ENCODE assay signal across 1 cellular context in the genomic region with DNA sequence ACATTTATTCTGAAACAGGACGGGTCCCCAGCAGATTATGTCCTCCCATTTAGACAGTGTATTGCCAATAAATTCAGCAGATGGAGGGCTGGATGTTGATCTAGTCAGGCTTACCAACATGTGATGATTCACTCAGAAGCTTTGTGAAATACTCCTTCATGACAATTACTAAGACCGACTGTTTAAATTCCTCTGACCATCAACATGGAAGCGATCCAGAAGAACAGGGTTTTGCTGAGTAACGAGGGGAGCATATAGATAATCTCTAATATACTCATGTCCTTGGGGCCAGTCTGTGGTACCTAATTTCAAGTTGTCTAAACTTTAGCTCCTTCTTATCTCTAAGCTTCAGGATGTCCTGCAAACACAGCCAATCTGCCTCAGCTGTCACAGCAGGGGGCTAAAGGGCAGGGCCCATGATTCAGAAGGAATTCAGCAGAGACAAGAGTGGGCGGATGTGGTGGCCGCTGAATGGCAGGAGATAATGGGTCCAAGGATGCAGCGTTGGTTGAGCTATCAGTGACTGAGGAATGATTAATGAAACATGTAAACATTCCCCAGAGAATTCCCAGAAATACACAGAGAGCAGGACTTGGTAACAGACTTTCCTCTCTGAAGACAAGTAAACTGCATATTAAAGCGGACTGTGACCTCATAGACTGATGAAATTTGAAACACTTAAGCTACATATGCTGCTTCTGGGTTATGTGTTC.
A peak's percentile ranks its signal among the peaks of the same experiment; 100 is the strongest.
TF ChIP-seq lines count a peak whose summit lies in the region.

No MANE protein-coding gene starts in this region.

TF ChIP-seq in HepG2, 621 proteins besides CTCF, POLR2A, EP300 and RAD21 (continued from another document and continues in another):
- TF ChIP-seq, protein P1, sequence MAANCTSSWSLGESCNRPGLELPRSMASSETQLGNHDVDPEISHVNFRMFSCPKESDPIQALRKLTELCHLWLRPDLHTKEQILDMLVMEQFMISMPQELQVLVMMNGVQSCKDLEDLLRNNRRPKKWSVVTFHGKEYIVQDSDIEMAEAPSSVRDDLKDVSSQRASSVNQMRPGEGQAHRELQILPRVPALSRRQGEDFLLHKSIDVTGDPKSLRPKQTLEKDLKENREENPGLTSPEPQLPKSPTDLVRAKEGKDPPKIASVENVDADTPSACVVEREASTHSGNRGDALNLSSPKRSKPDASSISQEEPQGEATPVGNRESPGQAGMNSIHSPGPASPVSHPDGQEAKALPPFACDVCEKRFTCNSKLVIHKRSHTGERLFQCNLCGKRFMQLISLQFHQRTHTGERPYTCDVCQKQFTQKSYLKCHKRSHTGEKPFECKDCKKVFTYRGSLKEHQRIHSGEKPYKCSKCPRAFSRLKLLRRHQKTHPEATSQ (CRISPR knock-in tag; IDR thresholded peaks at IDR 0.05; ENCODE audit: borderline replicate concordance), result peak; percentile 62; the same call in 1 of the 2 replicates
- TF ChIP-seq PAX8 (CRISPR knock-in tag; IDR thresholded peaks at IDR 0.05; ENCODE audit: borderline replicate concordance), result no peak
- TF ChIP-seq MIXL1 (CRISPR knock-in tag; IDR thresholded peaks at IDR 0.05), result peak; percentile 88
- TF ChIP-seq ZFP1 (CRISPR knock-in tag; IDR thresholded peaks at IDR 0.05), result peak; percentile 86
- peak; percentile 96 for TF ChIP-seq HOXA5 (CRISPR knock-in tag; IDR thresholded peaks at IDR 0.05)
- TF ChIP-seq, protein P2, sequence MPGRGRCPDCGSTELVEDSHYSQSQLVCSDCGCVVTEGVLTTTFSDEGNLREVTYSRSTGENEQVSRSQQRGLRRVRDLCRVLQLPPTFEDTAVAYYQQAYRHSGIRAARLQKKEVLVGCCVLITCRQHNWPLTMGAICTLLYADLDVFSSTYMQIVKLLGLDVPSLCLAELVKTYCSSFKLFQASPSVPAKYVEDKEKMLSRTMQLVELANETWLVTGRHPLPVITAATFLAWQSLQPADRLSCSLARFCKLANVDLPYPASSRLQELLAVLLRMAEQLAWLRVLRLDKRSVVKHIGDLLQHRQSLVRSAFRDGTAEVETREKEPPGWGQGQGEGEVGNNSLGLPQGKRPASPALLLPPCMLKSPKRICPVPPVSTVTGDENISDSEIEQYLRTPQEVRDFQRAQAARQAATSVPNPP (CRISPR knock-in tag; IDR thresholded peaks at IDR 0.05), result no peak; the same call in 1 of the 2 replicates
- TF ChIP-seq, protein P3, sequence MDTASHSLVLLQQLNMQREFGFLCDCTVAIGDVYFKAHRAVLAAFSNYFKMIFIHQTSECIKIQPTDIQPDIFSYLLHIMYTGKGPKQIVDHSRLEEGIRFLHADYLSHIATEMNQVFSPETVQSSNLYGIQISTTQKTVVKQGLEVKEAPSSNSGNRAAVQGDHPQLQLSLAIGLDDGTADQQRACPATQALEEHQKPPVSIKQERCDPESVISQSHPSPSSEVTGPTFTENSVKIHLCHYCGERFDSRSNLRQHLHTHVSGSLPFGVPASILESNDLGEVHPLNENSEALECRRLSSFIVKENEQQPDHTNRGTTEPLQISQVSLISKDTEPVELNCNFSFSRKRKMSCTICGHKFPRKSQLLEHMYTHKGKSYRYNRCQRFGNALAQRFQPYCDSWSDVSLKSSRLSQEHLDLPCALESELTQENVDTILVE (CRISPR knock-in tag; IDR thresholded peaks at IDR 0.05), result peak; percentile 51; the same call in 1 of the 2 replicates
- TF ChIP-seq ZNF3 (CRISPR knock-in tag; IDR thresholded peaks at IDR 0.05), result peak; percentile 96
- TF ChIP-seq, protein P4, sequence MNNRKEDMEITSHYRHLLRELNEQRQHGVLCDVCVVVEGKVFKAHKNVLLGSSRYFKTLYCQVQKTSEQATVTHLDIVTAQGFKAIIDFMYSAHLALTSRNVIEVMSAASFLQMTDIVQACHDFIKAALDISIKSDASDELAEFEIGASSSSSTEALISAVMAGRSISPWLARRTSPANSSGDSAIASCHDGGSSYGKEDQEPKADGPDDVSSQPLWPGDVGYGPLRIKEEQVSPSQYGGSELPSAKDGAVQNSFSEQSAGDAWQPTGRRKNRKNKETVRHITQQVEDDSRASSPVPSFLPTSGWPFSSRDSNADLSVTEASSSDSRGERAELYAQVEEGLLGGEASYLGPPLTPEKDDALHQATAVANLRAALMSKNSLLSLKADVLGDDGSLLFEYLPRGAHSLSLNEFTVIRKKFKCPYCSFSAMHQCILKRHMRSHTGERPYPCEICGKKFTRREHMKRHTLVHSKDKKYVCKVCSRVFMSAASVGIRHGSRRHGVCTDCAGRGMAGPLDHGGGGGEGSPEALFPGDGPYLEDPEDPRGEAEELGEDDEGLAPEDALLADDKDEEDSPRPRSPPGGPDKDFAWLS (CRISPR knock-in tag; IDR thresholded peaks at IDR 0.05; ENCODE audit: borderline replicate concordance), result no peak
- TF ChIP-seq MED13 (CRISPR knock-in tag; IDR thresholded peaks at IDR 0.05), result peak; percentile 80; the same call in 1 of the 2 replicates
- TF ChIP-seq, protein P5, sequence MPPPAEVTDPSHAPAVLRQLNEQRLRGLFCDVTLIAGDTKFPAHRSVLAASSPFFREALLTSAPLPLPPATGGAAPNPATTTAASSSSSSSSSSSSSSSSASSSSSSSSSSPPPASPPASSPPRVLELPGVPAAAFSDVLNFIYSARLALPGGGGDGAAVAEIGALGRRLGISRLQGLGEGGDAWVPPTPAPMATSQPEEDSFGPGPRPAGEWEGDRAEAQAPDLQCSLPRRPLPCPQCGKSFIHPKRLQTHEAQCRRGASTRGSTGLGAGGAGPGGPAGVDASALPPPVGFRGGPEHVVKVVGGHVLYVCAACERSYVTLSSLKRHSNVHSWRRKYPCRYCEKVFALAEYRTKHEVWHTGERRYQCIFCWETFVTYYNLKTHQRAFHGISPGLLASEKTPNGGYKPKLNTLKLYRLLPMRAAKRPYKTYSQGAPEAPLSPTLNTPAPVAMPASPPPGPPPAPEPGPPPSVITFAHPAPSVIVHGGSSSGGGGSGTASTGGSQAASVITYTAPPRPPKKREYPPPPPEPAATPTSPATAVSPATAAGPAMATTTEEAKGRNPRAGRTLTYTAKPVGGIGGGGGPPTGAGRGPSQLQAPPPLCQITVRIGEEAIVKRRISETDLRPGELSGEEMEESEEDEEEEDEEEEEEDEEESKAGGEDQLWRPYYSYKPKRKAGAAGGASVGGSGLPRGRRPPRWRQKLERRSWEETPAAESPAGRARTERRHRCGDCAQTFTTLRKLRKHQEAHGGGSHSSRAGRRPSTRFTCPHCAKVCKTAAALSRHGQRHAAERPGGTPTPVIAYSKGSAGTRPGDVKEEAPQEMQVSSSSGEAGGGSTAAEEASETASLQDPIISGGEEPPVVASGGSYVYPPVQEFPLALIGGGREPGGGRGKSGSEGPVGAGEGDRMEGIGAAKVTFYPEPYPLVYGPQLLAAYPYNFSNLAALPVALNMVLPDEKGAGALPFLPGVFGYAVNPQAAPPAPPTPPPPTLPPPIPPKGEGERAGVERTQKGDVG (CRISPR knock-in tag; IDR thresholded peaks at IDR 0.05; ENCODE audit: borderline replicate concordance), result no peak
- TF ChIP-seq SP2 (CRISPR knock-in tag; IDR thresholded peaks at IDR 0.05), result no peak
- TF ChIP-seq NFE2 (CRISPR knock-in tag; IDR thresholded peaks at IDR 0.05), result no peak
- no peak for TF ChIP-seq CBX1 (IDR thresholded peaks at IDR 0.05; ENCODE audit: low read depth)
- no peak for TF ChIP-seq POLR2AphosphoS2 (IDR thresholded peaks at IDR 0.05; ENCODE audit: low read depth, low read length)
- no peak for TF ChIP-seq ZSCAN20 (CRISPR knock-in tag; IDR thresholded peaks at IDR 0.05; ENCODE audit: borderline replicate concordance)
- peak; percentile 84 for TF ChIP-seq ZNF331 (CRISPR knock-in tag; IDR thresholded peaks at IDR 0.05)
- TF ChIP-seq, protein P6, sequence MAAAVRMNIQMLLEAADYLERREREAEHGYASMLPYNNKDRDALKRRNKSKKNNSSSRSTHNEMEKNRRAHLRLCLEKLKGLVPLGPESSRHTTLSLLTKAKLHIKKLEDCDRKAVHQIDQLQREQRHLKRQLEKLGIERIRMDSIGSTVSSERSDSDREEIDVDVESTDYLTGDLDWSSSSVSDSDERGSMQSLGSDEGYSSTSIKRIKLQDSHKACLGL (CRISPR knock-in tag; IDR thresholded peaks at IDR 0.05), result no peak
- TF ChIP-seq ZNF713 (CRISPR knock-in tag; IDR thresholded peaks at IDR 0.05), result no peak
- TF ChIP-seq ZNF772 (CRISPR knock-in tag; IDR thresholded peaks at IDR 0.05), result no peak; the same call in 1 of the 2 replicates
- no peak for TF ChIP-seq SIN3B (IDR thresholded peaks at IDR 0.05; ENCODE audit: low read length)
- TF ChIP-seq, protein P7, sequence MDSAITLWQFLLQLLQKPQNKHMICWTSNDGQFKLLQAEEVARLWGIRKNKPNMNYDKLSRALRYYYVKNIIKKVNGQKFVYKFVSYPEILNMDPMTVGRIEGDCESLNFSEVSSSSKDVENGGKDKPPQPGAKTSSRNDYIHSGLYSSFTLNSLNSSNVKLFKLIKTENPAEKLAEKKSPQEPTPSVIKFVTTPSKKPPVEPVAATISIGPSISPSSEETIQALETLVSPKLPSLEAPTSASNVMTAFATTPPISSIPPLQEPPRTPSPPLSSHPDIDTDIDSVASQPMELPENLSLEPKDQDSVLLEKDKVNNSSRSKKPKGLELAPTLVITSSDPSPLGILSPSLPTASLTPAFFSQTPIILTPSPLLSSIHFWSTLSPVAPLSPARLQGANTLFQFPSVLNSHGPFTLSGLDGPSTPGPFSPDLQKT (CRISPR knock-in tag; IDR thresholded peaks at IDR 0.05; ENCODE audit: borderline replicate concordance), result no peak
- peak; percentile 88 for TF ChIP-seq NFKBIZ (CRISPR knock-in tag; IDR thresholded peaks at IDR 0.05)
- TF ChIP-seq, protein P8, sequence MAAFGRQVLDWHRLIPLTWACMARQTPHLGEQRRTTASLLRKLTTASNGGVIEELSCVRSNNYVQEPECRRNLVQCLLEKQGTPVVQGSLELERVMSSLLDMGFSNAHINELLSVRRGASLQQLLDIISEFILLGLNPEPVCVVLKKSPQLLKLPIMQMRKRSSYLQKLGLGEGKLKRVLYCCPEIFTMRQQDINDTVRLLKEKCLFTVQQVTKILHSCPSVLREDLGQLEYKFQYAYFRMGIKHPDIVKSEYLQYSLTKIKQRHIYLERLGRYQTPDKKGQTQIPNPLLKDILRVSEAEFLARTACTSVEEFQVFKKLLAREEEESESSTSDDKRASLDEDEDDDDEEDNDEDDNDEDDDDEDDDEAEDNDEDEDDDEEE (CRISPR knock-in tag; IDR thresholded peaks at IDR 0.05), result no peak
- no peak for TF ChIP-seq ZZZ3 (CRISPR knock-in tag; IDR thresholded peaks at IDR 0.05; ENCODE audit: borderline replicate concordance)
- no peak; the same call in 1 of the 2 replicates for TF ChIP-seq HIVEP1 (CRISPR knock-in tag; IDR thresholded peaks at IDR 0.05)
- TF ChIP-seq ZNF530 (CRISPR knock-in tag; IDR thresholded peaks at IDR 0.05; ENCODE audit: low read depth), result no peak
- peak; percentile 84 for TF ChIP-seq KAT8 (CRISPR knock-in tag; IDR thresholded peaks at IDR 0.05)
- TF ChIP-seq, protein P9, sequence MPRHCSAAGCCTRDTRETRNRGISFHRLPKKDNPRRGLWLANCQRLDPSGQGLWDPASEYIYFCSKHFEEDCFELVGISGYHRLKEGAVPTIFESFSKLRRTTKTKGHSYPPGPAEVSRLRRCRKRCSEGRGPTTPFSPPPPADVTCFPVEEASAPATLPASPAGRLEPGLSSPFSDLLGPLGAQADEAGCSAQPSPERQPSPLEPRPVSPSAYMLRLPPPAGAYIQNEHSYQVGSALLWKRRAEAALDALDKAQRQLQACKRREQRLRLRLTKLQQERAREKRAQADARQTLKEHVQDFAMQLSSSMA (CRISPR knock-in tag; IDR thresholded peaks at IDR 0.05), result no peak
- no peak for TF ChIP-seq ZNF549 (CRISPR knock-in tag; IDR thresholded peaks at IDR 0.05)
- TF ChIP-seq IKZF4 (CRISPR knock-in tag; IDR thresholded peaks at IDR 0.05; ENCODE audit: borderline replicate concordance, low read depth, not compliant biosample characterization), result no peak
- no peak for TF ChIP-seq KAT2B (IDR thresholded peaks at IDR 0.05; ENCODE audit: borderline replicate concordance, low read depth, low read length)
- 0 out of 2 replicates have a peak, but pooled peaks have one; percentile 37 for TF ChIP-seq ZFY (CRISPR knock-in tag; IDR thresholded peaks at IDR 0.05)
- peak; percentile 93 for TF ChIP-seq FOXA3 (CRISPR knock-in tag; IDR thresholded peaks at IDR 0.05)
- TF ChIP-seq, protein P10, sequence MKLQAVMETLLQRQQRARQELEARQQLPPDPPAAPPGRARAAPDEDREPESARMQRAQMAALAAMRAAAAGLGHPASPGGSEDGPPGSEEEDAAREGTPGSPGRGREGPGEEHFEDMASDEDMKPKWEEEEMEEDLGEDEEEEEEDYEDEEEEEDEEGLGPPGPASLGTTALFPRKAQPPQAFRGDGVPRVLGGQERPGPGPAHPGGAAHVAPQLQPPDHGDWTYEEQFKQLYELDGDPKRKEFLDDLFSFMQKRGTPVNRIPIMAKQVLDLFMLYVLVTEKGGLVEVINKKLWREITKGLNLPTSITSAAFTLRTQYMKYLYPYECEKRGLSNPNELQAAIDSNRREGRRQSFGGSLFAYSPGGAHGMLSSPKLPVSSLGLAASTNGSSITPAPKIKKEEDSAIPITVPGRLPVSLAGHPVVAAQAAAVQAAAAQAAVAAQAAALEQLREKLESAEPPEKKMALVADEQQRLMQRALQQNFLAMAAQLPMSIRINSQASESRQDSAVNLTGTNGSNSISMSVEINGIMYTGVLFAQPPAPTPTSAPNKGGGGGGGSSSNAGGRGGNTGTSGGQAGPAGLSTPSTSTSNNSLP (IDR thresholded peaks at IDR 0.05; ENCODE audit: low read depth, low read length), result peak; percentile 94
- TF ChIP-seq, protein P11, sequence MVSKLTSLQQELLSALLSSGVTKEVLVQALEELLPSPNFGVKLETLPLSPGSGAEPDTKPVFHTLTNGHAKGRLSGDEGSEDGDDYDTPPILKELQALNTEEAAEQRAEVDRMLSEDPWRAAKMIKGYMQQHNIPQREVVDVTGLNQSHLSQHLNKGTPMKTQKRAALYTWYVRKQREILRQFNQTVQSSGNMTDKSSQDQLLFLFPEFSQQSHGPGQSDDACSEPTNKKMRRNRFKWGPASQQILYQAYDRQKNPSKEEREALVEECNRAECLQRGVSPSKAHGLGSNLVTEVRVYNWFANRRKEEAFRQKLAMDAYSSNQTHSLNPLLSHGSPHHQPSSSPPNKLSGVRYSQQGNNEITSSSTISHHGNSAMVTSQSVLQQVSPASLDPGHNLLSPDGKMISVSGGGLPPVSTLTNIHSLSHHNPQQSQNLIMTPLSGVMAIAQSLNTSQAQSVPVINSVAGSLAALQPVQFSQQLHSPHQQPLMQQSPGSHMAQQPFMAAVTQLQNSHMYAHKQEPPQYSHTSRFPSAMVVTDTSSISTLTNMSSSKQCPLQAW (CRISPR knock-in tag; IDR thresholded peaks at IDR 0.05), result peak; percentile 95
- TF ChIP-seq CHD2 (IDR thresholded peaks at IDR 0.05; ENCODE audit: low read depth, low read length), result no peak
- TF ChIP-seq ZNF570 (CRISPR knock-in tag; IDR thresholded peaks at IDR 0.05; ENCODE audit: borderline replicate concordance), result no peak
